ENCODE assay signal across 23 cellular contexts in genomic region chr3:145359040-145359439, GRCh38.
DNase-seq lines count a peak whose midpoint lies in the region; ATAC-seq and TF ChIP-seq lines count a peak whose summit lies in the region.
"Had no signal": no experiment of that assay in that cellular context is flagged by ENCODE, and none has a peak within 500 bp of the region (broad histone marks: within the 10 kb centered on the region; RNA-seq: fewer than 3 reads in every experiment).

No MANE protein-coding gene starts in this region.

- H2BK15ac ChIP-seq in mesenchymal stem cell (ENCODE audit: low read depth, poor library complexity, severe bottlenecking) = no peak overlapping the region

- no peak for TF ChIP-seq CTCF in neural progenitor cell (IDR thresholded peaks at IDR 0.05)

- no peak overlapping the region for H2BK12ac ChIP-seq in mesenchymal stem cell (ENCODE audit: low read length in 2 of 2)

- H3K4ac ChIP-seq in mesenchymal stem cell (ENCODE audit: low read depth in 1 of 2, low read length in 2 of 2) = no peak overlapping the region

- no peaks in the 10 kb centered on the region for H3K27me3 ChIP-seq in neural progenitor cell
- no peaks in the 10 kb centered on the region for H3K27me3 ChIP-seq in mesenchymal stem cell (ENCODE audit: control insufficient read depth in 1 of 2, insufficient read depth in 1 of 2, low read length in 2 of 2)
- H3K27me3 ChIP-seq: BE2C, BLaER1 had no signal

- peak; percentile 16 for DNase-seq in neural progenitor cell (ENCODE audit: low spot score)
- no peak for DNase-seq in NCI-H1105 (lab: John Stamatoyannopoulos, UW)
- no peak for DNase-seq in mesenchymal stem cell
- DNase-seq: 8988T; ACHN; BE2C; C1 segment of cervical spinal cord; CD4-positive, alpha-beta memory T cell; CD4-positive, CD25-positive, alpha-beta regulatory T cell; CD8-positive, alpha-beta memory T cell; COR-L47; DMS 273 treated with DMSO at 0.1 percent for 48 hours; DMS153; DMS53; DMS79; DND-41; EL; GDM1 had no signal

- H3K9me3 ChIP-seq in neural progenitor cell (ENCODE audit: low read depth) (no peaks in the 10 kb centered on the region), mesenchymal stem cell (ENCODE audit: control insufficient read depth, low read length) (peaks cover 39% of the 10 kb centered on the region)
- H3K9me3 ChIP-seq: BE2C had no signal

- no peak overlapping the region for H2AK5ac ChIP-seq in mesenchymal stem cell (ENCODE audit: low read length, severe bottlenecking)

- H3K27ac ChIP-seq in neural progenitor cell = no peak overlapping the region
- no peak overlapping the region for H3K27ac ChIP-seq in mesenchymal stem cell (ENCODE audit: low read length, poor library complexity, severe bottlenecking)
- H3K27ac ChIP-seq: BLaER1 had no signal

- H3K14ac ChIP-seq in mesenchymal stem cell (ENCODE audit: low read length in 2 of 2) = no peak overlapping the region

- no peaks in the 10 kb centered on the region for H3K36me3 Mint-ChIP-seq in neural progenitor cell
- H3K36me3 Mint-ChIP-seq: CD14-positive monocyte; CD4-positive, alpha-beta memory T cell; CD4-positive, CD25-positive, alpha-beta regulatory T cell; CD8-positive, alpha-beta memory T cell had no signal

- H2AFZ ChIP-seq in neural progenitor cell (replicated peaks) (no peak overlapping the region), mesenchymal stem cell (ENCODE audit: low read depth, low read length) (no peak overlapping the region)

- H3K36me3 ChIP-seq in neural progenitor cell (no peaks in the 10 kb centered on the region), mesenchymal stem cell (ENCODE audit: control insufficient read depth in 1 of 2, insufficient read depth in 2 of 2, low read depth in 1 of 2, low read length in 2 of 2) (peaks cover 0 to 3% of the 10 kb centered on the region in 2 experiments)
- H3K36me3 ChIP-seq: BE2C, BLaER1 had no signal

- H3K23ac ChIP-seq in mesenchymal stem cell (ENCODE audit: low read length in 2 of 2) = no peak overlapping the region

- ATAC-seq in HG03442 (IDR thresholded peaks at IDR 0.05; ENCODE audit: unreplicated experiment) (peak; percentile 71), HG03280 (IDR thresholded peaks at IDR 0.05; ENCODE audit: unreplicated experiment) (no peak)
- ATAC-seq: GM12878 had no signal

- H3K4me3 Mint-ChIP-seq in neural progenitor cell = no peak overlapping the region
- H3K4me3 Mint-ChIP-seq: CD14-positive monocyte; CD4-positive, alpha-beta memory T cell; CD4-positive, CD25-positive, alpha-beta regulatory T cell; CD8-positive, alpha-beta memory T cell had no signal

- H3K4me2 ChIP-seq in neural progenitor cell = no peak overlapping the region
- no peak overlapping the region for H3K4me2 ChIP-seq in mesenchymal stem cell (ENCODE audit: low read length, poor library complexity, severe bottlenecking)
- H3K4me2 ChIP-seq: BLaER1 had no signal

- H3K9ac ChIP-seq in neural progenitor cell = no peak overlapping the region
- H3K9ac ChIP-seq in mesenchymal stem cell (ENCODE audit: low read length) = no peak overlapping the region
- H3K9ac ChIP-seq: BLaER1 had no signal

- H3K4me1 ChIP-seq in neural progenitor cell = peaks cover 5% of the 10 kb centered on the region
- peaks cover 2% of the 10 kb centered on the region for H3K4me1 ChIP-seq in mesenchymal stem cell (ENCODE audit: control insufficient read depth, insufficient read depth, low read depth, low read length)
- H3K4me1 ChIP-seq: BE2C, BLaER1 had no signal

- peaks cover 7% of the 10 kb centered on the region for H3K4me1 Mint-ChIP-seq in neural progenitor cell
- H3K4me1 Mint-ChIP-seq: CD14-positive monocyte; CD4-positive, alpha-beta memory T cell; CD4-positive, CD25-positive, alpha-beta regulatory T cell; CD8-positive, alpha-beta memory T cell had no signal

- no peak overlapping the region for H3K18ac ChIP-seq in mesenchymal stem cell (ENCODE audit: low read depth in 1 of 2, low read length in 2 of 2)

- no peak overlapping the region for H3K27ac Mint-ChIP-seq in neural progenitor cell
- H3K27ac Mint-ChIP-seq: CD14-positive monocyte; CD4-positive, alpha-beta memory T cell; CD4-positive, CD25-positive, alpha-beta regulatory T cell had no signal

- H4K91ac ChIP-seq in mesenchymal stem cell (ENCODE audit: low read length) = no peak overlapping the region

- H2BK120ac ChIP-seq in mesenchymal stem cell (ENCODE audit: low read depth, low read length) = no peak overlapping the region

- 71% methylated on average over 1 of the region's 1 CpG for WGBS in mesenchymal stem cell

- no peaks in the 10 kb centered on the region for H3K79me1 ChIP-seq in mesenchymal stem cell (replicated peaks; ENCODE audit: low read length, poor library complexity, severe bottlenecking)

- peaks cover 26% of the 10 kb centered on the region for H3K9me3 Mint-ChIP-seq in neural progenitor cell

- no peak overlapping the region for H2BK5ac ChIP-seq in mesenchymal stem cell (ENCODE audit: low read depth, low read length, poor library complexity, severe bottlenecking)

- H3K4me3 ChIP-seq in neural progenitor cell = no peak overlapping the region
- H3K4me3 ChIP-seq in mesenchymal stem cell (ENCODE audit: insufficient read depth in 1 of 2, low read depth in 1 of 2, low read length in 2 of 2) = no peak overlapping the region
- H3K4me3 ChIP-seq: BLaER1, GM12878 had no signal

- H4K8ac ChIP-seq in mesenchymal stem cell (ENCODE audit: low read length) = no peak overlapping the region

- H4K20me1 ChIP-seq in neural progenitor cell (ENCODE audit: low read depth) = no peaks in the 10 kb centered on the region
- H4K20me1 ChIP-seq: BLaER1 had no signal

- peaks cover 3% of the 10 kb centered on the region for H3K27me3 Mint-ChIP-seq in neural progenitor cell (ENCODE audit: insufficient read depth, low read depth)
- H3K27me3 Mint-ChIP-seq: CD4-positive, alpha-beta memory T cell; CD4-positive, CD25-positive, alpha-beta regulatory T cell; CD8-positive, alpha-beta memory T cell had no signal

- H3K79me2 ChIP-seq in neural progenitor cell (ENCODE audit: low read depth) = no peaks in the 10 kb centered on the region

- H3F3A ChIP-seq in neural progenitor cell (ENCODE audit: low read depth) = no peaks in the 10 kb centered on the region
